12 cellular contexts compared by ENCODE assay signal in genomic region chr11:134275188-134275533, GRCh38. TPM values are rescaled to one million over a fixed set of nuclear protein-coding genes. Genes with fewer than 3 reads are reported as not detected.
DNase-seq lines count a peak whose midpoint lies in the region; ATAC-seq and TF ChIP-seq lines count a peak whose summit lies in the region.
"Had no signal": no experiment of that assay in that cellular context is flagged by ENCODE, and none has a peak within 500 bp of the region (broad histone marks: within the 10 kb centered on the region; RNA-seq: fewer than 3 reads in every experiment).

No MANE protein-coding gene starts in this region.

- H3K4me1 Mint-ChIP-seq in CD4-positive, CD25-positive, alpha-beta regulatory T cell, result peaks cover 6 to 56% (median 39%) of the 10 kb centered on the region in 4 donors
- peaks cover 14% of the 10 kb centered on the region for H3K4me1 Mint-ChIP-seq in HFFc6 (ENCODE audit: low read depth)
- H3K4me1 Mint-ChIP-seq in brain, result peaks cover 39% of the 10 kb centered on the region
- H3K4me1 Mint-ChIP-seq in naive B cell, result peaks cover 18 to 26% (median 23%) of the 10 kb centered on the region in 3 donors

- no peak for ATAC-seq in CD4-positive, CD25-positive, alpha-beta regulatory T cell (ENCODE audit: low read depth in 2 of 2)
- no peak for ATAC-seq in naive B cell (ENCODE audit: low read depth in 2 of 2)

- peaks cover 4% of the 10 kb centered on the region for H3K36me3 Mint-ChIP-seq in CD4-positive, CD25-positive, alpha-beta regulatory T cell
- H3K36me3 Mint-ChIP-seq in HFFc6 (ENCODE audit: low read depth) (peaks cover 3% of the 10 kb centered on the region; the same call in 1 of the 2 replicates), brain (no peaks in the 10 kb centered on the region), naive B cell (peaks cover 0 to 7% of the 10 kb centered on the region in 2 donors)

- no peaks in the 10 kb centered on the region for H3K36me3 ChIP-seq in CD4-positive, CD25-positive, alpha-beta regulatory T cell (ENCODE audit: control insufficient read depth, insufficient read depth, low read length)
- H3K36me3 ChIP-seq in adrenal gland (replicated peaks in 1 of 2), result no peaks in the 10 kb centered on the region
- H3K36me3 ChIP-seq: esophagus muscularis mucosa had no signal

- H3K9me3 Mint-ChIP-seq in CD4-positive, CD25-positive, alpha-beta regulatory T cell, result peaks cover 0 to 7% (median 3%) of the 10 kb centered on the region in 7 donors
- no peaks in the 10 kb centered on the region; the same call in 1 of the 2 replicates for H3K9me3 Mint-ChIP-seq in HFFc6
- H3K9me3 Mint-ChIP-seq in brain, result peaks cover 0 to 16% (median 11%) of the 10 kb centered on the region in 5 experiments
- peaks cover 0 to 15% (median 10%) of the 10 kb centered on the region in 7 donors for H3K9me3 Mint-ChIP-seq in naive B cell

- TF ChIP-seq CTCF in HFFc6 (IDR thresholded peaks at IDR 0.05) (no peak), brain (conservative IDR thresholded peaks at IDR 0.05) (no peak), adrenal gland (IDR thresholded peaks at IDR 0.05) (no peak)

- 23 to 36% (median 27%) methylated on average over 5 of the region's 5 CpGs for WGBS in adrenal gland, 4 donors

- intact Hi-C loops in adrenal gland (cut with DNase I), result no loop called here

- H3K4me3 Mint-ChIP-seq in CD4-positive, CD25-positive, alpha-beta regulatory T cell, result peak overlapping the region; percentile 93 to 97 (median 94)
- peak overlapping the region; percentile 28; the same call in 1 of the 2 replicates for H3K4me3 Mint-ChIP-seq in HFFc6
- peak overlapping the region; percentile 78 to 89 (median 86) for H3K4me3 Mint-ChIP-seq in brain
- H3K4me3 Mint-ChIP-seq in naive B cell, result peak overlapping the region in 7 of 8 donors; percentile 71 to 90 (median 85)

- no peak for TF ChIP-seq POLR2A in adrenal gland (IDR thresholded peaks at IDR 0.05)

- H3K27me3 Mint-ChIP-seq in CD4-positive, CD25-positive, alpha-beta regulatory T cell, result peaks cover 23% of the 10 kb centered on the region
- H3K27me3 Mint-ChIP-seq in HFFc6 (ENCODE audit: insufficient read depth) (peaks cover 58% of the 10 kb centered on the region), brain (peaks cover 85% of the 10 kb centered on the region), naive B cell (peaks cover 77 to 85% (median 81%) of the 10 kb centered on the region in 3 donors)

- H3K4me3 ChIP-seq in CD4-positive, CD25-positive, alpha-beta regulatory T cell (ENCODE audit: low read depth, low read length), result peak overlapping the region; percentile 95
- H3K4me3 ChIP-seq in adrenal gland, result no peak overlapping the region

- peaks cover 11% of the 10 kb centered on the region for H3K27me3 ChIP-seq in CD4-positive, CD25-positive, alpha-beta regulatory T cell (ENCODE audit: control insufficient read depth, insufficient read depth, low read length)
- H3K27me3 ChIP-seq in adrenal gland, result peaks cover 68% of the 10 kb centered on the region

- H3K27ac ChIP-seq in CD4-positive, CD25-positive, alpha-beta regulatory T cell (ENCODE audit: insufficient read depth, low read length, poor library complexity, severe bottlenecking), result no peak overlapping the region
- H3K27ac ChIP-seq in adrenal gland, result no peak overlapping the region
- H3K27ac ChIP-seq: esophagus muscularis mucosa, psoas muscle had no signal

- DNase-seq in CD4-positive, CD25-positive, alpha-beta regulatory T cell, result no peak
- DNase-seq in HFFc6 (no peak), naive B cell (no peak), iPS-NIHi7 (ENCODE audit: extremely low spot score) (no peak), NCI-H1417 (lab: John Stamatoyannopoulos, UW) (no peak), adrenal gland (no peak)
- no peak for DNase-seq in stimulated activated CD4-positive, alpha-beta T cell treated with anti-CD3 and anti-CD28 coated beads, Interleukin-2, amount 100 ng/mL, for 48 hours
- DNase-seq: left cardiac atrium, psoas muscle had no signal

- H3K4me1 ChIP-seq in CD4-positive, CD25-positive, alpha-beta regulatory T cell (ENCODE audit: control insufficient read depth, insufficient read depth, low read length, poor library complexity, severe bottlenecking), result peaks cover 36% of the 10 kb centered on the region
- H3K4me1 ChIP-seq in adrenal gland (replicated peaks in 1 of 2), result peaks cover 0 to 17% of the 10 kb centered on the region in 2 donors

- H3K9me3 ChIP-seq in CD4-positive, CD25-positive, alpha-beta regulatory T cell (ENCODE audit: control insufficient read depth in 2 of 2, low read length in 2 of 2), result peaks cover 0 to 5% of the 10 kb centered on the region in 2 experiments
- no peaks in the 10 kb centered on the region for H3K9me3 ChIP-seq in adrenal gland (replicated peaks in 1 of 3)
- H3K9me3 ChIP-seq: psoas muscle had no signal

- peak overlapping the region; percentile 77 to 92 (median 81) for H3K27ac Mint-ChIP-seq in CD4-positive, CD25-positive, alpha-beta regulatory T cell
- H3K27ac Mint-ChIP-seq in HFFc6, result no peak overlapping the region
- peak overlapping the region in 1 of 5 experiments; percentile 84 for H3K27ac Mint-ChIP-seq in brain
- H3K27ac Mint-ChIP-seq in naive B cell, result no peak overlapping the region

RNA-seq across cellular contexts. Expression of gene GLB1L3, which starts 1.0 kb away (rescaled TPM):
- 2.0 TPM for total RNA-seq in CD4-positive, CD25-positive, alpha-beta regulatory T cell
- 1 to 10 TPM; 2.1 to 3.0 (median 2.3) TPM for polyA plus RNA-seq in CD4-positive, CD25-positive, alpha-beta regulatory T cell
- total RNA-seq in HFFc6 (2021; fragmentation: NEBNext Ultra II Directional; extraction: Animal tissue kit (Norgen Biotek cat#: 25700)), result not detected
- polyA plus RNA-seq in brain (ENCODE audit: insufficient read depth, low read depth, low replicate concordance) (8.0 TPM), naive B cell (ENCODE audit: low read depth in 6 of 6) (not detected), adrenal gland (1 to 10 TPM in 1 of 3 donors, under 1 TPM in 2; 0.51 to 1.4 (median 0.61) TPM)
- under 1 TPM in 3 of 8 donors, not detected in 5; 0.14 to 0.64 (median 0.25) TPM for total RNA-seq in adrenal gland
- total RNA-seq: HepG2, left cardiac atrium, psoas muscle had no signal
- polyA plus RNA-seq: HepG2, psoas muscle had no signal

RNA-seq across cellular contexts. Expression of gene ACAD8, which starts 21.8 kb away (rescaled TPM):
- 28.7 TPM for total RNA-seq in CD4-positive, CD25-positive, alpha-beta regulatory T cell
- polyA plus RNA-seq in CD4-positive, CD25-positive, alpha-beta regulatory T cell, result 10 to 100 TPM; 18.6 to 22.6 (median 19.9) TPM
- 10 to 100 TPM; 11.8 to 15.7 (median 13.8) TPM for total RNA-seq in HFFc6 (2021; fragmentation: NEBNext Ultra II Directional; extraction: Animal tissue kit (Norgen Biotek cat#: 25700))
- polyA plus RNA-seq in brain (ENCODE audit: insufficient read depth, low read depth, low replicate concordance), result 16.6 TPM
- polyA plus RNA-seq in naive B cell (ENCODE audit: low read depth in 6 of 6), result 10 to 100 TPM; 13.0 to 17.1 (median 14.1) TPM
- total RNA-seq in adrenal gland, result 10 to 100 TPM; 24.7 to 45.0 (median 37.4) TPM
- polyA plus RNA-seq in adrenal gland, result 10 to 100 TPM; 22.4 to 27.1 (median 23.3) TPM

RNA-seq across cellular contexts. Expression of gene THYN1, which starts 22.0 kb away (rescaled TPM):
- total RNA-seq in CD4-positive, CD25-positive, alpha-beta regulatory T cell, result 35.2 TPM
- 100 to 1,000 TPM; 138 to 148 (median 144) TPM for polyA plus RNA-seq in CD4-positive, CD25-positive, alpha-beta regulatory T cell
- total RNA-seq in HFFc6 (2021; fragmentation: NEBNext Ultra II Directional; extraction: Animal tissue kit (Norgen Biotek cat#: 25700)), result 10 to 100 TPM; 32.7 to 36.8 (median 34.2) TPM
- polyA plus RNA-seq in brain (ENCODE audit: insufficient read depth, low read depth, low replicate concordance) (97.6 TPM), naive B cell (ENCODE audit: low read depth in 6 of 6) (100 to 1,000 TPM in 1 of 6 donors, 10 to 100 TPM in 5; 60.5 to 109 (median 71.1) TPM), adrenal gland (10 to 100 TPM; 59.4 to 74.0 (median 60.7) TPM)
- total RNA-seq in adrenal gland, result 10 to 100 TPM; 32.8 to 80.8 (median 47.1) TPM

RNA-seq across cellular contexts. Expression of gene VPS26B, which starts 50.7 kb away (rescaled TPM):
- 65.1 TPM for total RNA-seq in CD4-positive, CD25-positive, alpha-beta regulatory T cell
- 10 to 100 TPM; 43.9 to 61.7 (median 54.3) TPM for polyA plus RNA-seq in CD4-positive, CD25-positive, alpha-beta regulatory T cell
- 10 to 100 TPM; 36.5 to 45.0 (median 39.1) TPM for total RNA-seq in HFFc6 (2021; fragmentation: NEBNext Ultra II Directional; extraction: Animal tissue kit (Norgen Biotek cat#: 25700))
- polyA plus RNA-seq in brain (ENCODE audit: insufficient read depth, low read depth, low replicate concordance) (102 TPM), naive B cell (ENCODE audit: low read depth in 6 of 6) (10 to 100 TPM; 12.1 to 18.2 (median 14.7) TPM), adrenal gland (10 to 100 TPM; 25.3 to 37.7 (median 25.4) TPM)
- total RNA-seq in adrenal gland, result 10 to 100 TPM; 37.6 to 74.6 (median 46.6) TPM

RNA-seq across cellular contexts. Expression of gene NCAPD3, which starts 51.4 kb away (rescaled TPM):
- 38.2 TPM for total RNA-seq in CD4-positive, CD25-positive, alpha-beta regulatory T cell
- polyA plus RNA-seq in CD4-positive, CD25-positive, alpha-beta regulatory T cell, result 10 to 100 TPM; 12.9 to 19.3 (median 14.6) TPM
- total RNA-seq in HFFc6 (2021; fragmentation: NEBNext Ultra II Directional; extraction: Animal tissue kit (Norgen Biotek cat#: 25700)), result 10 to 100 TPM; 19.6 to 31.1 (median 29.4) TPM
- 44.1 TPM for polyA plus RNA-seq in brain (ENCODE audit: insufficient read depth, low read depth, low replicate concordance)
- 10 to 100 TPM in 2 of 6 donors, 1 to 10 TPM in 4; 6.2 to 13.2 (median 8.6) TPM for polyA plus RNA-seq in naive B cell (ENCODE audit: low read depth in 6 of 6)
- total RNA-seq in adrenal gland, result 10 to 100 TPM in 7 of 8 donors, 1 to 10 TPM in 1; 9.5 to 25.6 (median 17.2) TPM
- 10 to 100 TPM in 1 of 3 donors, 1 to 10 TPM in 2; 6.0 to 10.4 (median 8.5) TPM for polyA plus RNA-seq in adrenal gland

Comparison
In these comparisons a context has a peak if more than half of its experiments do, and no peak if none do; other contexts are left out.
1. H3K27ac Mint-ChIP-seq: peak in CD4-positive, CD25-positive, alpha-beta regulatory T cell (3 of 3); none in HFFc6 (single experiment) and naive B cell (0 of 6).
2. H3K4me3 Mint-ChIP-seq: peak in every context shown above with its lines; median percentile 94 in CD4-positive, CD25-positive, alpha-beta regulatory T cell; 86 in brain; 85 in naive B cell; 28 in HFFc6.